ENCODE assay signal across 8 cellular contexts in genomic region chr10:17586741-17587720, GRCh38. TPM values are rescaled to one million over a fixed set of nuclear protein-coding genes. Genes with fewer than 3 reads are reported as not detected.
DNase-seq lines count a peak whose midpoint lies in the region; ATAC-seq, FAIRE-seq and TF ChIP-seq lines count a peak whose summit lies in the region.

No MANE protein-coding gene starts in this region.

- DNase-seq in HFF-Myc (ENCODE audit: extremely low read depth, low read depth), result peak; percentile 10
- DNase-seq in RCC 7860 (ENCODE audit: low spot score), result peak; percentile 8
- DNase-seq in mesenchymal stem cell, result no peak
- DNase-seq in activated CD4-positive, alpha-beta T cell treated with anti-CD3 and anti-CD28 coated beads for 36 hours, result no peak
- no peak for DNase-seq in NCI-H1436 (lab: John Stamatoyannopoulos, UW)
- no peak for DNase-seq in NCI-H2029 (lab: John Stamatoyannopoulos, UW)
- DNase-seq in DMS79 (lab: John Stamatoyannopoulos, UW), result no peak

- no peak overlapping the region for H2BK15ac ChIP-seq in mesenchymal stem cell (ENCODE audit: low read depth, poor library complexity, severe bottlenecking)

- H3K4me2 ChIP-seq in mesenchymal stem cell (ENCODE audit: low read length, poor library complexity, severe bottlenecking), result no peak overlapping the region

- H3K4me1 ChIP-seq in mesenchymal stem cell (ENCODE audit: control insufficient read depth, insufficient read depth, low read depth, low read length), result peaks cover 3% of the 10 kb centered on the region

- no peak overlapping the region for H3K27ac Mint-ChIP-seq in activated CD4-positive, alpha-beta T cell treated with anti-CD3 and anti-CD28 coated beads for 36 hours

- no peaks in the 10 kb centered on the region for H3K79me1 ChIP-seq in mesenchymal stem cell (replicated peaks; ENCODE audit: low read length, poor library complexity, severe bottlenecking)

- no peak overlapping the region for H3K4me3 ChIP-seq in HFF-Myc (replicated peaks; ENCODE audit: low read depth, low read length)
- H3K4me3 ChIP-seq in mesenchymal stem cell (ENCODE audit: insufficient read depth in 1 of 2, low read depth in 1 of 2, low read length in 2 of 2), result no peak overlapping the region

- H3K9me3 ChIP-seq in mesenchymal stem cell (ENCODE audit: control insufficient read depth, low read length), result no peaks in the 10 kb centered on the region

- intact Hi-C loops in activated CD4-positive, alpha-beta T cell treated with anti-CD3 and anti-CD28 coated beads for 36 hours (cut with DNase I, micrococcal nuclease), result no loop called here

- CTCF ChIA-PET in activated CD4-positive, alpha-beta T cell treated with anti-CD3 and anti-CD28 coated beads for 36 hours (lab: Charles Lee), result no interaction called here

- no peak overlapping the region for H4K91ac ChIP-seq in mesenchymal stem cell (ENCODE audit: low read length)

- no peak overlapping the region for H3K4ac ChIP-seq in mesenchymal stem cell (ENCODE audit: low read depth in 1 of 2, low read length in 2 of 2)

- no peak overlapping the region for H3K4me3 Mint-ChIP-seq in activated CD4-positive, alpha-beta T cell treated with anti-CD3 and anti-CD28 coated beads for 36 hours

- no peak overlapping the region for H2BK120ac ChIP-seq in mesenchymal stem cell (ENCODE audit: low read depth, low read length)

- H2AFZ ChIP-seq in mesenchymal stem cell (ENCODE audit: low read depth, low read length), result no peak overlapping the region

- H3K9ac ChIP-seq in mesenchymal stem cell (ENCODE audit: low read length), result no peak overlapping the region

- no peak overlapping the region for H2BK12ac ChIP-seq in mesenchymal stem cell (ENCODE audit: low read length in 2 of 2)

- H3K27me3 ChIP-seq in mesenchymal stem cell (ENCODE audit: control insufficient read depth in 1 of 2, insufficient read depth in 1 of 2, low read length in 2 of 2), result no peaks in the 10 kb centered on the region

- H3K36me3 Mint-ChIP-seq in activated CD4-positive, alpha-beta T cell treated with anti-CD3 and anti-CD28 coated beads for 36 hours (ENCODE audit: low read depth), result no peaks in the 10 kb centered on the region

- H3K9me3 Mint-ChIP-seq in activated CD4-positive, alpha-beta T cell treated with anti-CD3 and anti-CD28 coated beads for 36 hours (ENCODE audit: low read depth), result no peaks in the 10 kb centered on the region

- H3K23ac ChIP-seq in mesenchymal stem cell (ENCODE audit: low read length in 2 of 2), result no peak overlapping the region

- H3K18ac ChIP-seq in mesenchymal stem cell (ENCODE audit: low read depth in 1 of 2, low read length in 2 of 2), result no peak overlapping the region

- no peak overlapping the region for H2BK5ac ChIP-seq in mesenchymal stem cell (ENCODE audit: low read depth, low read length, poor library complexity, severe bottlenecking)

- H3K4me1 Mint-ChIP-seq in activated CD4-positive, alpha-beta T cell treated with anti-CD3 and anti-CD28 coated beads for 36 hours, result peaks cover 2% of the 10 kb centered on the region

- no peak overlapping the region for H3K14ac ChIP-seq in mesenchymal stem cell (ENCODE audit: low read length in 2 of 2)

- no peak overlapping the region for H4K8ac ChIP-seq in mesenchymal stem cell (ENCODE audit: low read length)

- POLR2A ChIA-PET in activated CD4-positive, alpha-beta T cell treated with anti-CD3 and anti-CD28 coated beads for 36 hours (lab: Charles Lee), result no interaction called here

- H3K27ac ChIP-seq in mesenchymal stem cell (ENCODE audit: low read length, poor library complexity, severe bottlenecking), result peak overlapping the region; percentile 54

- H3K27me3 Mint-ChIP-seq in activated CD4-positive, alpha-beta T cell treated with anti-CD3 and anti-CD28 coated beads for 36 hours, result peaks cover 10% of the 10 kb centered on the region

- H2AK5ac ChIP-seq in mesenchymal stem cell (ENCODE audit: low read length, severe bottlenecking), result no peak overlapping the region

- no peak for FAIRE-seq in RCC 7860 (lab: Jason Lieb, UNC)

- WGBS in mesenchymal stem cell, result 76% methylated on average over 12 of the region's 13 CpGs

- H3K36me3 ChIP-seq in mesenchymal stem cell (ENCODE audit: control insufficient read depth in 1 of 2, insufficient read depth in 2 of 2, low read depth in 1 of 2, low read length in 2 of 2), result peaks cover 0 to 4% of the 10 kb centered on the region in 2 experiments

- TF ChIP-seq CTCF in HFF-Myc (IDR thresholded peaks at IDR 0.05; ENCODE audit: low read depth, low read length, missing control alignments), result no peak

- ATAC-seq in GM18508 (IDR thresholded peaks at IDR 0.05; ENCODE audit: insufficient read depth, unreplicated experiment), result peak; percentile 49
- no peak for ATAC-seq in activated CD4-positive, alpha-beta T cell treated with anti-CD3 and anti-CD28 coated beads for 36 hours

RNA-seq across cellular contexts. Expression of gene HACD1, which starts 30.1 kb away (rescaled TPM):
- 42.1 TPM for polyA plus RNA-seq in mesenchymal stem cell (2013, experiment 1 of 2)
- 45.0 TPM for polyA plus RNA-seq in mesenchymal stem cell (2013, experiment 2 of 2)
- 1 to 10 TPM; 1.7 to 2.2 TPM for total RNA-seq in activated CD4-positive, alpha-beta T cell treated with anti-CD3 and anti-CD28 coated beads for 36 hours

RNA-seq across cellular contexts. Expression of gene STAM, which starts 56.9 kb away (rescaled TPM):
- polyA plus RNA-seq in mesenchymal stem cell (2013, experiment 1 of 2), result 27.5 TPM
- 26.7 TPM for polyA plus RNA-seq in mesenchymal stem cell (2013, experiment 2 of 2)
- total RNA-seq in activated CD4-positive, alpha-beta T cell treated with anti-CD3 and anti-CD28 coated beads for 36 hours, result 10 to 100 TPM; 17.9 to 23.8 TPM

Comparison
In these comparisons a context has a peak if more than half of its experiments do, and no peak if none do; other contexts are left out.
1. DNase-seq: peak in HFF-Myc (single experiment) and RCC 7860 (single experiment); none in mesenchymal stem cell (single experiment), activated CD4-positive, alpha-beta T cell treated with anti-CD3 and anti-CD28 coated beads for 36 hours (single experiment), NCI-H1436 (single experiment), NCI-H2029 (single experiment) and DMS79 (single experiment).